Comparison of ENCODE assay signal across 17 cellular contexts in genomic region chr6:116948535-116949304, GRCh38.
"Had no signal": no experiment of that assay in that cellular context is flagged by ENCODE, and none has a peak within 500 bp of the region (broad histone marks: within the 10 kb centered on the region; RNA-seq: fewer than 3 reads in every experiment).

No MANE protein-coding gene starts in this region.

- H3K4me3 Mint-ChIP-seq: activated CD4-positive, alpha-beta T cell treated with anti-CD3 and anti-CD28 coated beads, Interleukin-2, amount 10 ng/mL, durations not matched to agents 24 days and 14 days; activated CD8-positive, alpha-beta T cell treated with anti-CD3 and anti-CD28 coated beads, Interleukin-2, amount 10 ng/mL, durations not matched to agents 7 days and 5 days; activated naive CD4-positive, alpha-beta T cell treated with anti-CD3 and anti-CD28 coated beads for 36 hours; activated T-cell treated with anti-CD3 and anti-CD28 coated beads, Interleukin-2, amount 50 U/mL, for 24 hours; natural killer cell treated with Interleukin-12 subunit alpha and Interleukin-12 subunit beta and Interleukin-15 and Interleukin-18, amount 100 ng/mL, for 72 hours had no signal

- H3K27ac Mint-ChIP-seq: activated CD4-positive, alpha-beta T cell treated with anti-CD3 and anti-CD28 coated beads, Interleukin-2, amount 10 ng/mL, durations not matched to agents 24 days and 14 days; activated CD8-positive, alpha-beta T cell treated with anti-CD3 and anti-CD28 coated beads, Interleukin-2, amount 10 ng/mL, durations not matched to agents 7 days and 5 days; activated naive CD4-positive, alpha-beta T cell treated with anti-CD3 and anti-CD28 coated beads for 36 hours; activated T-cell treated with anti-CD3 and anti-CD28 coated beads, Interleukin-2, amount 50 U/mL, for 24 hours; activated T-helper 2 cell treated with anti-CD3 and anti-CD28 coated beads, Interferon-gamma antibody, Interleukin-2, Interleukin-4, amounts not matched to agents 10 μg/mL and 5 μg/mL and 100 μg/mL, durations not matched to agents 14 hours and 24 hours and 36 hours; natural killer cell treated with Interleukin-12 subunit alpha and Interleukin-12 subunit beta and Interleukin-15 and Interleukin-18, amount 100 ng/mL, for 72 hours had no signal

- H3K36me3 Mint-ChIP-seq: natural killer cell treated with Interleukin-12 subunit alpha and Interleukin-12 subunit beta and Interleukin-15 and Interleukin-18, amount 100 ng/mL, for 72 hours had no signal

- H3K27me3 ChIP-seq: brain microvascular endothelial cell, tibial nerve, vagina had no signal

- H3K4me1 ChIP-seq: lower lobe of right lung, tibial nerve, vagina had no signal

- H3K9me3 Mint-ChIP-seq: activated CD4-positive, alpha-beta T cell treated with anti-CD3 and anti-CD28 coated beads, Interleukin-2, amount 10 ng/mL, durations not matched to agents 24 days and 14 days; activated naive CD4-positive, alpha-beta T cell treated with anti-CD3 and anti-CD28 coated beads for 36 hours; activated T-cell treated with anti-CD3 and anti-CD28 coated beads, Interleukin-2, amount 50 U/mL, for 24 hours; activated T-helper 2 cell treated with anti-CD3 and anti-CD28 coated beads, Interferon-gamma antibody, Interleukin-2, Interleukin-4, amounts not matched to agents 10 μg/mL and 5 μg/mL and 100 μg/mL, durations not matched to agents 14 hours and 24 hours and 36 hours; natural killer cell treated with Interleukin-12 subunit alpha and Interleukin-12 subunit beta and Interleukin-15 and Interleukin-18, amount 100 ng/mL, for 72 hours had no signal

- DNase-seq: activated CD4-positive, alpha-beta T cell treated with anti-CD3 and anti-CD28 coated beads, Interleukin-2, amount 10 ng/mL, durations not matched to agents 24 days and 14 days; activated CD4-positive, CD25-positive, alpha-beta regulatory T cell; activated CD8-positive, alpha-beta T cell treated with anti-CD3 and anti-CD28 coated beads, Interleukin-2, amount 10 ng/mL, durations not matched to agents 7 days and 5 days; activated naive CD4-positive, alpha-beta T cell treated with anti-CD3 and anti-CD28 coated beads for 36 hours; activated T-cell treated with anti-CD3 and anti-CD28 coated beads, Interleukin-2, amount 50 U/mL, for 24 hours; brain microvascular endothelial cell; central memory CD4-positive, alpha-beta T cell; erythroblast; kidney glomerular epithelial cell; lower lobe of right lung; posterior cingulate gyrus; stimulated activated CD4-positive, alpha-beta T cell treated with anti-CD3 and anti-CD28 coated beads, Interleukin-2, amount 100 ng/mL, for 24 hours; stimulated activated naive CD4-positive, alpha-beta T cell treated with Interleukin-2 at 50 U/mL for 16 hours had no signal

- H3K27ac ChIP-seq: brain microvascular endothelial cell, lower lobe of right lung, tibial nerve, vagina had no signal

- H3K4me1 Mint-ChIP-seq: activated CD4-positive, alpha-beta T cell treated with anti-CD3 and anti-CD28 coated beads, Interleukin-2, amount 10 ng/mL, durations not matched to agents 24 days and 14 days had no signal

- H3K9me3 ChIP-seq: lower lobe of right lung, tibial nerve, vagina had no signal

- H3K27me3 Mint-ChIP-seq: activated T-cell treated with anti-CD3 and anti-CD28 coated beads, Interleukin-2, amount 50 U/mL, for 24 hours had no signal

- ATAC-seq: activated CD8-positive, alpha-beta T cell treated with anti-CD3 and anti-CD28 coated beads, Interleukin-2, amount 10 ng/mL, durations not matched to agents 7 days and 5 days; lower lobe of right lung; natural killer cell treated with Interleukin-12 subunit alpha and Interleukin-12 subunit beta and Interleukin-15 and Interleukin-18, amount 100 ng/mL, for 72 hours had no signal
